In genomic region chr10:104923501-104923900, GRCh38 we compare ENCODE assay signal across 34 cellular contexts.
"Had no signal": no experiment of that assay in that cellular context is flagged by ENCODE, and none has a peak within 500 bp of the region (broad histone marks: within the 10 kb centered on the region; RNA-seq: fewer than 3 reads in every experiment).

No MANE protein-coding gene starts in this region.

- H2AFZ ChIP-seq: PC-9 had no signal

- H3K4me3 ChIP-seq: body of pancreas, breast epithelium, MG63, PC-9 had no signal

- FAIRE-seq: astrocyte, RCC 7860 had no signal

- DNase-seq: activated CD4-positive, alpha-beta memory T cell treated with anti-CD3 and anti-CD28 coated beads, Interleukin-2, amount 10 ng/mL, durations not matched to agents 7 days and 5 days; activated CD4-positive, alpha-beta T cell treated with anti-CD3 and anti-CD28 coated beads for 1 hour; activated CD4-positive, alpha-beta T cell treated with anti-CD3 and anti-CD28 coated beads for 48 hours; activated CD4-positive, CD25-positive, alpha-beta regulatory T cell; activated CD8-positive, alpha-beta memory T cell treated with anti-CD3 and anti-CD28 coated beads for 24 hours; activated CD8-positive, alpha-beta memory T cell treated with anti-CD3 and anti-CD28 coated beads, Interleukin-2, amount 10 ng/mL, durations not matched to agents 7 days and 5 days; activated CD8-positive, alpha-beta memory T cell treated with anti-CD3 and anti-CD28 coated beads, Interleukin-2, amount 50 U/mL, for 48 hours; activated effector memory CD4-positive, alpha-beta T cell treated with Interleukin-2 at 50 U/mL for 16 hours; activated naive CD4-positive, alpha-beta T cell treated with anti-CD3 and anti-CD28 coated beads, Interleukin-2, amount 10 ng/mL, durations not matched to agents 7 days and 5 days; activated naive CD8-positive, alpha-beta T cell treated with anti-CD3 and anti-CD28 coated beads for 36 hours; activated T-cell treated with anti-CD3 and anti-CD28 coated beads, Interleukin-2, amount 50 U/mL, for 48 hours; amygdala; body of pancreas; Kasumi-1; MG63; NCI-H1048; NCI-H1105 treated with DMSO at 0.1 percent for 48 hours; NCI-H1436; NCI-H1694; NCI-H1930; NCI-H2081 treated with DMSO at 0.1 percent for 48 hours; NCI-H345; NCI-H524 treated with DMSO at 0.1 percent for 48 hours; NK-92 treated with Interleukin-12 subunit alpha and Interleukin-12 subunit beta, amount 100 ng/mL, for 24 hours; PC-9; Right ventricle myocardium superior; SW 1271; T-helper 1 cell; T-helper 2 cell; T1000; WERI-Rb-1 had no signal

- ATAC-seq: activated CD8-positive, alpha-beta memory T cell treated with anti-CD3 and anti-CD28 coated beads, Interleukin-2, amount 10 ng/mL, durations not matched to agents 7 days and 5 days; body of pancreas had no signal

- H3K9me3 ChIP-seq: body of pancreas, breast epithelium, MG63 had no signal

- H3K27ac ChIP-seq: body of pancreas, breast epithelium, PC-9, WERI-Rb-1 had no signal

- H3K4me2 ChIP-seq: PC-9 had no signal

- H3K27me3 ChIP-seq: body of pancreas, breast epithelium, MG63 had no signal

- H3K36me3 ChIP-seq: breast epithelium, MG63, WERI-Rb-1 had no signal

- H3K4me1 ChIP-seq: body of pancreas, breast epithelium had no signal
